In the genomic region with DNA sequence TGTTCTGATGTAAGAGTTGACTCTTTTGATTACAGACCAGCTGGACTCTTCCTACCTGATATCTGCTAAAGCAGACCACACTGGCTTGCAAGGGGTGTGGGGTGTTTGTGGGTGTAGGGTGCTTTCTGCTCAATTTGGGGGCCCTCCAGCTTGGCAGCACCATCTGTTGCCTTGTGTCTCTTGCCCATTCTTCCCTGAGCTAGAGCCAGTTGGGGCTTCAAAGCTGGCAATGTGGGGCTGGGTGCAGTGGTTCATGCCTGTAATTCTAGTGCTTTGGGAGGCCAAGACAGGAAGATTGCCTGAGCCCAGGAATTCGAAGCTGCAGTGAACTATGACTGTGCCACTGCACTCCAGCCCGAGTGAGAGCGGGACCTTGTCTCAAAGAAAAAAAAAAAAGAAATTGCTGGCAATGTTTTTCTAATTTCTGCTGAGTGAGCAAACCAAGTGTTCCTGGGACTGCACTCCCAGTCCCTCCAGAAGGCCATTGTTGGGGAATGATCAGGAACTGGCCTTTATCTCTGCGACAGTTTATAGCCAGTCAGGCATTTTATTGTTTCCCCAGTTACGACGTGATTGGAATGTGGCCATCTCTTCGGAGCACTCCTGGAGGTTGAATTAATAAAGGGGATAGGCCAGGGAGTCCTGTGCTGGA, we compare ENCODE assay signal across 19 cellular contexts. TPM values are rescaled to one million over a fixed set of nuclear protein-coding genes. Genes with fewer than 3 reads are reported as not detected.
A peak's percentile ranks its signal among the peaks of the same experiment; 100 is the strongest.
DNase-seq lines count a peak whose midpoint lies in the region; ATAC-seq and TF ChIP-seq lines count a peak whose summit lies in the region.
"Had no signal": no experiment of that assay in that cellular context is flagged by ENCODE, and none has a peak within 500 bp of the region (broad histone marks: within the 10 kb centered on the region; RNA-seq: fewer than 3 reads in every experiment).

No MANE protein-coding gene starts in this region.

- no peak overlapping the region for H3K4me3 Mint-ChIP-seq in activated CD8-positive, alpha-beta memory T cell treated with anti-CD3 and anti-CD28 coated beads, Interleukin-2, amount 10 ng/mL, durations not matched to agents 7 days and 5 days
- H3K4me3 Mint-ChIP-seq: activated CD4-positive, alpha-beta T cell treated with anti-CD3 and anti-CD28 coated beads, Interleukin-2, amount 10 ng/mL, durations not matched to agents 24 days and 14 days; activated naive CD8-positive, alpha-beta T cell had no signal

- no peaks in the 10 kb centered on the region for H3K36me3 ChIP-seq in mucosa of descending colon (ENCODE audit: low read depth)
- no peaks in the 10 kb centered on the region for H3K36me3 ChIP-seq in transverse colon
- H3K36me3 ChIP-seq: BLaER1 treated with 17β-estradiol and CSF1 and Interleukin-3, amounts not matched to agents 10 nM and 100 nM; sigmoid colon; SJSA1; upper lobe of left lung had no signal

- no peak for TF ChIP-seq CTCF in mucosa of descending colon (IDR thresholded peaks at IDR 0.05)
- no peak for TF ChIP-seq CTCF in transverse colon (IDR thresholded peaks at IDR 0.05)
- no peak for TF ChIP-seq CTCF in GM20000 (IDR thresholded peaks at IDR 0.05; ENCODE audit: extremely low read depth, missing control alignments)

- no peaks in the 10 kb centered on the region for H3K9me3 ChIP-seq in mucosa of descending colon
- no peaks in the 10 kb centered on the region for H3K9me3 ChIP-seq in transverse colon
- H3K9me3 ChIP-seq: BLaER1 treated with 17β-estradiol and CSF1 and Interleukin-3, amounts not matched to agents 10 nM and 100 nM; sigmoid colon; SJSA1; upper lobe of left lung had no signal

- no peaks in the 10 kb centered on the region for H3K4me1 Mint-ChIP-seq in activated CD8-positive, alpha-beta memory T cell treated with anti-CD3 and anti-CD28 coated beads, Interleukin-2, amount 10 ng/mL, durations not matched to agents 7 days and 5 days
- H3K4me1 Mint-ChIP-seq: activated CD4-positive, alpha-beta T cell treated with anti-CD3 and anti-CD28 coated beads, Interleukin-2, amount 10 ng/mL, durations not matched to agents 24 days and 14 days had no signal

- intact Hi-C loops in cardiac septum (cut with DNase I) = no loop called here
- intact Hi-C loops in mucosa of descending colon (cut with DNase I, micrococcal nuclease) = no loop called here
- intact Hi-C loops in transverse colon (cut with DNase I; ENCODE audit: low total_unique reads) = no loop called here

- no peaks in the 10 kb centered on the region for H3K36me3 Mint-ChIP-seq in activated CD8-positive, alpha-beta memory T cell treated with anti-CD3 and anti-CD28 coated beads, Interleukin-2, amount 10 ng/mL, durations not matched to agents 7 days and 5 days

- no peak for TF ChIP-seq EP300 in transverse colon (IDR thresholded peaks at IDR 0.05; ENCODE audit: low read depth)

- CTCF ChIA-PET in activated CD8-positive, alpha-beta memory T cell treated with anti-CD3 and anti-CD28 coated beads, Interleukin-2, amount 10 ng/mL, durations not matched to agents 7 days and 5 days (lab: Charles Lee) = no interaction called here

- no peak for ATAC-seq in activated CD8-positive, alpha-beta memory T cell treated with anti-CD3 and anti-CD28 coated beads, Interleukin-2, amount 10 ng/mL, durations not matched to agents 7 days and 5 days
- ATAC-seq in mucosa of descending colon = peak; percentile 91
- no peak for ATAC-seq in GM18511 (IDR thresholded peaks at IDR 0.05; ENCODE audit: unreplicated experiment)
- ATAC-seq in HG02678 (IDR thresholded peaks at IDR 0.05; ENCODE audit: unreplicated experiment) = no peak

- in situ Hi-C loops in transverse colon (cut with MboI; ENCODE audit: low pct_ligation_motif_present in 1 of 4, low pct_unique_long_range_greater_than_20kb in 1 of 4, low sequenced_read_pairs in 3 of 4) = no loop called here

- no peak for TF ChIP-seq POLR2A in transverse colon (IDR thresholded peaks at IDR 0.05)

- peaks cover 27% of the 10 kb centered on the region for H3K27me3 Mint-ChIP-seq in activated CD8-positive, alpha-beta memory T cell treated with anti-CD3 and anti-CD28 coated beads, Interleukin-2, amount 10 ng/mL, durations not matched to agents 7 days and 5 days

- peaks cover 6% of the 10 kb centered on the region for H3K4me1 ChIP-seq in mucosa of descending colon (ENCODE audit: low read depth)
- peaks cover 4 to 22% (median 12%) of the 10 kb centered on the region in 4 donors for H3K4me1 ChIP-seq in transverse colon
- H3K4me1 ChIP-seq: SJSA1 had no signal

- no peaks in the 10 kb centered on the region for H3K9me3 Mint-ChIP-seq in activated CD8-positive, alpha-beta memory T cell treated with anti-CD3 and anti-CD28 coated beads, Interleukin-2, amount 10 ng/mL, durations not matched to agents 7 days and 5 days (ENCODE audit: low read depth)
- H3K9me3 Mint-ChIP-seq: activated CD4-positive, alpha-beta T cell treated with anti-CD3 and anti-CD28 coated beads, Interleukin-2, amount 10 ng/mL, durations not matched to agents 24 days and 14 days had no signal

- no peak overlapping the region for H3K4me3 ChIP-seq in mucosa of descending colon
- H3K4me3 ChIP-seq in transverse colon = no peak overlapping the region
- H3K4me3 ChIP-seq: BLaER1 treated with 17β-estradiol and CSF1 and Interleukin-3, amounts not matched to agents 10 nM and 100 nM; sigmoid colon; SJSA1; upper lobe of left lung had no signal

- H3K27ac Mint-ChIP-seq in activated CD8-positive, alpha-beta memory T cell treated with anti-CD3 and anti-CD28 coated beads, Interleukin-2, amount 10 ng/mL, durations not matched to agents 7 days and 5 days = no peak overlapping the region
- H3K27ac Mint-ChIP-seq: activated CD4-positive, alpha-beta T cell treated with anti-CD3 and anti-CD28 coated beads, Interleukin-2, amount 10 ng/mL, durations not matched to agents 24 days and 14 days; activated naive CD8-positive, alpha-beta T cell had no signal

- peak overlapping the region; percentile 8 to 58 (median 35) for H3K27ac ChIP-seq in transverse colon
- H3K27ac ChIP-seq: 22Rv1; BLaER1 treated with 17β-estradiol and CSF1 and Interleukin-3, amounts not matched to agents 10 nM and 100 nM; SJSA1; upper lobe of left lung had no signal

- 32% methylated on average over 7 of the region's 7 CpGs; no CpG with 5 or more reads in 1 of the 2 donors for WGBS in transverse colon (ENCODE audit: low coverage in 1 of 2), 2 donors

- DNase-seq in activated CD8-positive, alpha-beta memory T cell treated with anti-CD3 and anti-CD28 coated beads for 24 hours = peak; percentile 15
- no peak for DNase-seq in activated CD8-positive, alpha-beta memory T cell treated with anti-CD3 and anti-CD28 coated beads, Interleukin-2, amount 10 ng/mL, durations not matched to agents 7 days and 5 days
- DNase-seq in cardiac septum (ENCODE audit: low spot score) (peak; percentile 22), mucosa of descending colon (peak in 1 of 3 donors; percentile 76), transverse colon (peak; percentile 62), GM20000 (ENCODE audit: low spot score) (no peak)
- DNase-seq: activated CD4-positive, alpha-beta T cell treated with anti-CD3 and anti-CD28 coated beads, Interleukin-2, amount 10 ng/mL, durations not matched to agents 24 days and 14 days; DMS53; Kasumi-1; NCI-H510A; sigmoid colon; stimulated activated CD4-positive, alpha-beta T cell treated with anti-CD3 and anti-CD28 coated beads, Interleukin-4, amount 100 ng/mL, for 24 hours; upper lobe of left lung had no signal

- H3K27me3 ChIP-seq in transverse colon = no peaks in the 10 kb centered on the region
- H3K27me3 ChIP-seq: BLaER1 treated with 17β-estradiol and CSF1 and Interleukin-3, amounts not matched to agents 10 nM and 100 nM; sigmoid colon; SJSA1; upper lobe of left lung had no signal

RNA-seq across cellular contexts. Expression of gene LIPG, which starts 57.0 kb away (rescaled TPM):
- total RNA-seq in activated CD8-positive, alpha-beta memory T cell treated with anti-CD3 and anti-CD28 coated beads, Interleukin-2, amount 10 ng/mL, durations not matched to agents 7 days and 5 days = under 1 TPM in 1 of 2 experiments, not detected in 1; 0.16 TPM
- 1.7 TPM for total RNA-seq in cardiac septum
- 10 to 100 TPM; 13.3 to 42.0 (median 13.8) TPM for total RNA-seq in mucosa of descending colon
- 10 to 100 TPM in 1 of 4 donors, 1 to 10 TPM in 3; 4.9 to 11.5 (median 6.9) TPM for total RNA-seq in transverse colon

Comparison
In these comparisons a context has a peak if more than half of its experiments do, and no peak if none do; other contexts are left out.
1. DNase-seq: peak in activated CD8-positive, alpha-beta memory T cell treated with anti-CD3 and anti-CD28 coated beads for 24 hours (single experiment), cardiac septum (single experiment) and transverse colon (single experiment); none in activated CD8-positive, alpha-beta memory T cell treated with anti-CD3 and anti-CD28 coated beads, Interleukin-2, amount 10 ng/mL, durations not matched to agents 7 days and 5 days (single experiment) and GM20000 (single experiment).